ENCODE assay signal across 13 cellular contexts in the genomic region with DNA sequence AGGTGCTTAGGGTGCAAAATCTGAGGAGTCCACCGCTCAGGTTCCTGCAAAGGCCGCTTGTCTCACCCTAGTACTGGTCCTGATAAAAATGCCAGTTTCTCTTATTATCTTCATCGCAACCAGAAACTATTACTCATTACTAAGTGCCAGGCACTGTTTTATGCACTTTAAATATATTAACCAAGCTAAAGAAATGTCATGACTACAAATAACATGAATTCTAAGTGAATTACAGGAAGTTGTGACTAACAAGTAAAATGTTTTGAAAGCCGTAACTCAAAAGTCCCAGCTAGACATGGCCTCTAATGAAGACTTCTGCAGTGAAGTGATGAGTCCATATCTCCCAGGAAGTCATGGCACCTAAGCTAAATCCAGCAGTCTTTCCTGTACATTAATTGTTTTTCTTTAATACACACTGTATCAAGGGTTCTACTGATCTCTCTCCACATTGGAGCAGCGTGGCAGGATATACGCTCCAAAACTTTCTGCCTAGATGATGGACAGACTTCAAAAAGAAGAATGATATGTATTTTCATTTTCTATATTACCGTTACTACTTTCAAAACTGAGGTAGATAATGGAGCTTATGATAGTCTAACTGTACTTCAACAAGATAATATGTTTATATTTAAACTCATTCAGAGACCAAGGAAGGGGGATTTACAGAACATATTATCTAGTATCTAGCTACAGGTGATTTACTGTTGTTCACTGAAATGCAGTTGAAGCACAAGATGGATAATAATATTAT.
DNase-seq lines count a peak whose midpoint lies in the region; ATAC-seq, FAIRE-seq and TF ChIP-seq lines count a peak whose summit lies in the region.
"Had no signal": no experiment of that assay in that cellular context is flagged by ENCODE, and none has a peak within 500 bp of the region (broad histone marks: within the 10 kb centered on the region; RNA-seq: fewer than 3 reads in every experiment).

No MANE protein-coding gene starts in this region.

- no peak overlapping the region for H4K8ac ChIP-seq in mesenchymal stem cell (ENCODE audit: low read length)

- no peak overlapping the region for H3K23ac ChIP-seq in mesenchymal stem cell (ENCODE audit: low read length in 2 of 2)

- TF ChIP-seq CTCF in dorsolateral prefrontal cortex (IDR thresholded peaks at IDR 0.05 in 54 of 56, conservative IDR thresholded peaks at IDR 0.05 in 2 of 56; ENCODE audit: low read depth in 1 of 56, partially characterized antibody in 56 of 56), result no peak

- peak overlapping the region; percentile 21 for H3K4me3 ChIP-seq in CD4-positive, CD25-positive, alpha-beta regulatory T cell (ENCODE audit: low read depth, low read length)
- no peak overlapping the region for H3K4me3 ChIP-seq in mesenchymal stem cell (ENCODE audit: insufficient read depth in 1 of 2, low read depth in 1 of 2, low read length in 2 of 2)
- H3K4me3 ChIP-seq in dorsolateral prefrontal cortex, result no peak overlapping the region

- peaks cover 3% of the 10 kb centered on the region for H3K27me3 ChIP-seq in CD4-positive, CD25-positive, alpha-beta regulatory T cell (ENCODE audit: control insufficient read depth, insufficient read depth, low read length)
- H3K27me3 ChIP-seq in mesenchymal stem cell (ENCODE audit: control insufficient read depth in 1 of 2, insufficient read depth in 1 of 2, low read length in 2 of 2) (no peaks in the 10 kb centered on the region), dorsolateral prefrontal cortex (no peaks in the 10 kb centered on the region)

- intact Hi-C loops in dorsolateral prefrontal cortex (cut with DNase I), result loop anchor here in 1 of 2 donors (10.0 kb wide), 1 partner anchor 53 kb away; no protein-coding TSS in a partner anchor

- H3K4me1 Mint-ChIP-seq in CD4-positive, CD25-positive, alpha-beta regulatory T cell, result peaks cover 0 to 8% (median 3%) of the 10 kb centered on the region in 4 donors

- H3K4ac ChIP-seq in mesenchymal stem cell (ENCODE audit: low read depth in 1 of 2, low read length in 2 of 2), result no peak overlapping the region

- no peak overlapping the region for H3K18ac ChIP-seq in mesenchymal stem cell (ENCODE audit: low read depth in 1 of 2, low read length in 2 of 2)

- H3K9me3 Mint-ChIP-seq in CD4-positive, CD25-positive, alpha-beta regulatory T cell, result peaks cover 0 to 5% (median 0%) of the 10 kb centered on the region in 7 donors
- H3K9me3 Mint-ChIP-seq: activated naive CD4-positive, alpha-beta T cell treated with anti-CD3 and anti-CD28 coated beads, Interleukin-2, amount 50 U/mL, for 72 hours; CD4-positive, alpha-beta T cell had no signal

- H2BK5ac ChIP-seq in mesenchymal stem cell (ENCODE audit: low read depth, low read length, poor library complexity, severe bottlenecking), result no peak overlapping the region

- no peak overlapping the region for H3K14ac ChIP-seq in mesenchymal stem cell (ENCODE audit: low read length in 2 of 2)

- peak; percentile 52 for FAIRE-seq in GM19239 (lab: Jason Lieb, UNC)

- ATAC-seq in CD4-positive, CD25-positive, alpha-beta regulatory T cell (ENCODE audit: low read depth in 2 of 2), result no peak
- ATAC-seq in GM19467 (IDR thresholded peaks at IDR 0.05; ENCODE audit: unreplicated experiment), result no peak

- DNase-seq in CD4-positive, CD25-positive, alpha-beta regulatory T cell, result peak in 1 of 3 donors; percentile 6
- DNase-seq in GM19239 (ENCODE audit: insufficient read length, low spot score) (no peak), amniotic epithelial cell (ENCODE audit: low read depth) (peak; percentile 68), mesenchymal stem cell (peak; percentile 62), T1000 (lab: John Stamatoyannopoulos, UW) (no peak), dorsolateral prefrontal cortex (no peak)
- DNase-seq in NK-92 treated with Interleukin-12 subunit alpha and Interleukin-12 subunit beta, amount 100 ng/mL, for 24 hours (lab: John Stamatoyannopoulos, UW), result no peak
- DNase-seq: CD4-positive, alpha-beta T cell; kidney glomerular epithelial cell; NCI-H2081; NCI-H82 had no signal

- peak overlapping the region in 1 of 4 donors; percentile 20 for H3K4me3 Mint-ChIP-seq in CD4-positive, CD25-positive, alpha-beta regulatory T cell
- H3K4me3 Mint-ChIP-seq: CD4-positive, alpha-beta T cell had no signal

- H4K91ac ChIP-seq in mesenchymal stem cell (ENCODE audit: low read length), result no peak overlapping the region

- H3K9me3 ChIP-seq in CD4-positive, CD25-positive, alpha-beta regulatory T cell (ENCODE audit: control insufficient read depth in 2 of 2, low read length in 2 of 2), result no peaks in the 10 kb centered on the region
- no peaks in the 10 kb centered on the region for H3K9me3 ChIP-seq in mesenchymal stem cell (ENCODE audit: control insufficient read depth, low read length)

- no peak overlapping the region for H2BK15ac ChIP-seq in mesenchymal stem cell (ENCODE audit: low read depth, poor library complexity, severe bottlenecking)

- H2AK5ac ChIP-seq in mesenchymal stem cell (ENCODE audit: low read length, severe bottlenecking), result no peak overlapping the region

- H3K79me1 ChIP-seq in mesenchymal stem cell (replicated peaks; ENCODE audit: low read length, poor library complexity, severe bottlenecking), result no peaks in the 10 kb centered on the region

- H3K27me3 Mint-ChIP-seq in CD4-positive, CD25-positive, alpha-beta regulatory T cell, result peaks cover 4% of the 10 kb centered on the region

- H2BK12ac ChIP-seq in mesenchymal stem cell (ENCODE audit: low read length in 2 of 2), result no peak overlapping the region

- H2AFZ ChIP-seq in mesenchymal stem cell (ENCODE audit: low read depth, low read length), result no peak overlapping the region

- H3K4me2 ChIP-seq in mesenchymal stem cell (ENCODE audit: low read length, poor library complexity, severe bottlenecking), result no peak overlapping the region

- H3K27ac ChIP-seq in CD4-positive, CD25-positive, alpha-beta regulatory T cell (ENCODE audit: insufficient read depth, low read length, poor library complexity, severe bottlenecking), result no peak overlapping the region
- H3K27ac ChIP-seq in mesenchymal stem cell (ENCODE audit: low read length, poor library complexity, severe bottlenecking) (no peak overlapping the region), dorsolateral prefrontal cortex (no peak overlapping the region)

- no peak overlapping the region for H3K9ac ChIP-seq in mesenchymal stem cell (ENCODE audit: low read length)

- H3K36me3 ChIP-seq in CD4-positive, CD25-positive, alpha-beta regulatory T cell (ENCODE audit: control insufficient read depth, insufficient read depth, low read length), result no peaks in the 10 kb centered on the region
- no peaks in the 10 kb centered on the region for H3K36me3 ChIP-seq in mesenchymal stem cell (ENCODE audit: control insufficient read depth in 1 of 2, insufficient read depth in 2 of 2, low read depth in 1 of 2, low read length in 2 of 2)

- H3K36me3 Mint-ChIP-seq in CD4-positive, CD25-positive, alpha-beta regulatory T cell, result no peaks in the 10 kb centered on the region
- H3K36me3 Mint-ChIP-seq: activated naive CD4-positive, alpha-beta T cell treated with anti-CD3 and anti-CD28 coated beads, Interleukin-2, amount 50 U/mL, for 72 hours had no signal

- H3K27ac Mint-ChIP-seq in CD4-positive, CD25-positive, alpha-beta regulatory T cell, result peak overlapping the region in 1 of 3 donors; percentile 67
- H3K27ac Mint-ChIP-seq: activated naive CD4-positive, alpha-beta T cell treated with anti-CD3 and anti-CD28 coated beads, Interleukin-2, amount 50 U/mL, for 72 hours; CD4-positive, alpha-beta T cell had no signal

- no peak overlapping the region for H2BK120ac ChIP-seq in mesenchymal stem cell (ENCODE audit: low read depth, low read length)

- no peaks in the 10 kb centered on the region for H3K4me1 ChIP-seq in CD4-positive, CD25-positive, alpha-beta regulatory T cell (ENCODE audit: control insufficient read depth, insufficient read depth, low read length, poor library complexity, severe bottlenecking)
- peaks cover 2% of the 10 kb centered on the region for H3K4me1 ChIP-seq in mesenchymal stem cell (ENCODE audit: control insufficient read depth, insufficient read depth, low read depth, low read length)

- 47% methylated on average over 4 of the region's 7 CpGs for WGBS in mesenchymal stem cell

Comparison
In these comparisons a context has a peak if more than half of its experiments do, and no peak if none do; other contexts are left out.
1. DNase-seq: peak in amniotic epithelial cell (single experiment) and mesenchymal stem cell (single experiment); none in GM19239 (single experiment), NK-92 treated with Interleukin-12 subunit alpha and Interleukin-12 subunit beta, amount 100 ng/mL, for 24 hours (single experiment), T1000 (single experiment) and dorsolateral prefrontal cortex (0 of 10).